In genomic region chr16:1825864-1826690, GRCh38 we compare ENCODE assay signal across 8 cellular contexts. TPM values are rescaled to one million over a fixed set of nuclear protein-coding genes. Genes with fewer than 3 reads are reported as not detected.
DNase-seq lines count a peak whose midpoint lies in the region; ATAC-seq, FAIRE-seq and TF ChIP-seq lines count a peak whose summit lies in the region.

No MANE protein-coding gene starts in this region.

- H3K4me3 ChIP-seq in endothelial cell of umbilical vein (replicated peaks in 1 of 3; ENCODE audit: insufficient read depth in 1 of 3, low read depth in 1 of 3, low read length in 3 of 3) (peak overlapping the region; percentile 37 to 91 (median 75)), muscle layer of duodenum (ENCODE audit: low read depth in 1 of 2, low read length in 2 of 2) (peak overlapping the region; percentile 64 to 99)

- no TSS peak for BruUV-seq in endothelial cell of umbilical vein (replicated peaks; lab: Mats Ljungman, UMichigan)

- no peak for TF ChIP-seq POLR2A in endothelial cell of umbilical vein (IDR thresholded peaks at IDR 0.05; ENCODE audit: low read depth, low read length)

- peak; percentile 75 for DNase-seq in NCI-H2196 (lab: John Stamatoyannopoulos, UW; ENCODE audit: unreplicated experiment)
- no peak for DNase-seq in NCI-H2196 treated with DMSO at 0.1 percent for 48 hours (lab: John Stamatoyannopoulos, UW; ENCODE audit: unreplicated experiment)
- DNase-seq in MV-4-11 (lab: John Stamatoyannopoulos, UW), result peak; percentile 45
- DNase-seq in activated CD8-positive, alpha-beta T cell treated with anti-CD3 and anti-CD28 coated beads for 36 hours, result peak; percentile 72
- DNase-seq in endothelial cell of umbilical vein (ENCODE audit: low read depth, low spot score), result peak; percentile 50

- no peaks in the 10 kb centered on the region for H3K9me3 Mint-ChIP-seq in activated CD8-positive, alpha-beta T cell treated with anti-CD3 and anti-CD28 coated beads for 36 hours
- no peaks in the 10 kb centered on the region for H3K9me3 Mint-ChIP-seq in stimulated activated memory B cell treated with anti-CD40 and anti-IgM and Interleukin-4, amounts not matched to agents 10 μg/mL and 1 μg/mL and 100 μg/mL, for 72 hours

- no peak overlapping the region for H3K9ac ChIP-seq in endothelial cell of umbilical vein (replicated peaks; ENCODE audit: extremely low read depth, insufficient read depth, low read length)

- H2AFZ ChIP-seq in endothelial cell of umbilical vein (ENCODE audit: low read depth, low read length), result peak overlapping the region; percentile 39

- FAIRE-seq in endothelial cell of umbilical vein (lab: Jason Lieb, UNC), result peak; percentile 35

- no peaks in the 10 kb centered on the region for H3K27me3 Mint-ChIP-seq in activated CD8-positive, alpha-beta T cell treated with anti-CD3 and anti-CD28 coated beads for 36 hours
- H3K27me3 Mint-ChIP-seq in stimulated activated memory B cell treated with anti-CD40 and anti-IgM and Interleukin-4, amounts not matched to agents 10 μg/mL and 1 μg/mL and 100 μg/mL, for 72 hours, result no peaks in the 10 kb centered on the region

- peaks cover 4% of the 10 kb centered on the region for H3K36me3 Mint-ChIP-seq in activated CD8-positive, alpha-beta T cell treated with anti-CD3 and anti-CD28 coated beads for 36 hours (ENCODE audit: low read depth)
- H3K36me3 Mint-ChIP-seq in stimulated activated memory B cell treated with anti-CD40 and anti-IgM and Interleukin-4, amounts not matched to agents 10 μg/mL and 1 μg/mL and 100 μg/mL, for 72 hours, result no peaks in the 10 kb centered on the region

- TF ChIP-seq CTCF in activated CD8-positive, alpha-beta T cell treated with anti-CD3 and anti-CD28 coated beads for 36 hours (IDR thresholded peaks at IDR 0.05), result peak; percentile 30
- no peak for TF ChIP-seq CTCF in endothelial cell of umbilical vein (IDR thresholded peaks at IDR 0.05; ENCODE audit: extremely low read depth in 1 of 2, insufficient read depth in 1 of 2, low read depth in 1 of 2, low read length in 2 of 2)

- H3K36me3 ChIP-seq in endothelial cell of umbilical vein (ENCODE audit: control insufficient read depth in 2 of 2, extremely low read depth in 1 of 2, insufficient read depth in 2 of 2, low read length in 2 of 2), result peaks cover 0 to 10% of the 10 kb centered on the region in 2 experiments
- peaks cover 4 to 23% of the 10 kb centered on the region in 2 donors for H3K36me3 ChIP-seq in muscle layer of duodenum (ENCODE audit: control insufficient read depth in 1 of 2, insufficient read depth in 2 of 2, low read length in 2 of 2)

- no peaks in the 10 kb centered on the region for H3K9me3 ChIP-seq in endothelial cell of umbilical vein (replicated peaks; ENCODE audit: control insufficient read depth, insufficient read depth, low read length)
- no peaks in the 10 kb centered on the region for H3K9me3 ChIP-seq in muscle layer of duodenum (ENCODE audit: control insufficient read depth in 1 of 2, low read length in 2 of 2)

- H3K4me3 Mint-ChIP-seq in activated CD8-positive, alpha-beta T cell treated with anti-CD3 and anti-CD28 coated beads for 36 hours, result peak overlapping the region; percentile 78
- H3K4me3 Mint-ChIP-seq in stimulated activated memory B cell treated with anti-CD40 and anti-IgM and Interleukin-4, amounts not matched to agents 10 μg/mL and 1 μg/mL and 100 μg/mL, for 72 hours, result peak overlapping the region; percentile 71

- H3K79me2 ChIP-seq in endothelial cell of umbilical vein (ENCODE audit: control insufficient read depth, insufficient read depth, low read length), result peaks cover 22% of the 10 kb centered on the region

- peaks cover 20% of the 10 kb centered on the region for H3K4me1 ChIP-seq in endothelial cell of umbilical vein (ENCODE audit: control insufficient read depth, extremely low read depth, insufficient read depth, low read length)
- H3K4me1 ChIP-seq in muscle layer of duodenum (ENCODE audit: control insufficient read depth in 1 of 2, insufficient read depth in 2 of 2, low read length in 2 of 2), result peaks cover 18 to 52% of the 10 kb centered on the region in 2 donors

- H3K27ac Mint-ChIP-seq in activated CD8-positive, alpha-beta T cell treated with anti-CD3 and anti-CD28 coated beads for 36 hours, result peak overlapping the region; percentile 81
- peak overlapping the region; percentile 80 for H3K27ac Mint-ChIP-seq in stimulated activated memory B cell treated with anti-CD40 and anti-IgM and Interleukin-4, amounts not matched to agents 10 μg/mL and 1 μg/mL and 100 μg/mL, for 72 hours

- intact Hi-C loops in activated CD8-positive, alpha-beta T cell treated with anti-CD3 and anti-CD28 coated beads for 36 hours (cut with micrococcal nuclease), result no loop called here
- intact Hi-C loops in endothelial cell of umbilical vein (cut with micrococcal nuclease), result loop anchor here (2.0 kb wide), 1 partner anchor 43 kb away; the partner anchor contains the start of genes NUBP2 and SPSB3

- POLR2A ChIA-PET in activated CD8-positive, alpha-beta T cell treated with anti-CD3 and anti-CD28 coated beads for 36 hours (lab: Charles Lee), result interaction anchor here (0.8 to 1.3 kb wide), 3 partner anchors 47 to 155 kb away, joined by 3 to 5 read pairs (median 4); no protein-coding TSS in a partner anchor
- POLR2A ChIA-PET in endothelial cell of umbilical vein (lab: Charles Lee), result no interaction called here

- H3K4me1 Mint-ChIP-seq in activated CD8-positive, alpha-beta T cell treated with anti-CD3 and anti-CD28 coated beads for 36 hours (ENCODE audit: low read depth), result peaks cover 42% of the 10 kb centered on the region
- peaks cover 43% of the 10 kb centered on the region for H3K4me1 Mint-ChIP-seq in stimulated activated memory B cell treated with anti-CD40 and anti-IgM and Interleukin-4, amounts not matched to agents 10 μg/mL and 1 μg/mL and 100 μg/mL, for 72 hours

- dilution Hi-C loops in endothelial cell of umbilical vein (cut with MboI; ENCODE audit: extremely low pct_ligation_motif_present, low sequenced_read_pairs), result no loop called here

- peak overlapping the region; percentile 74 for H3K4me2 ChIP-seq in endothelial cell of umbilical vein (ENCODE audit: insufficient read depth, low read length)

- H3K27ac ChIP-seq in endothelial cell of umbilical vein (ENCODE audit: insufficient read depth, low read depth, low read length) (no peak overlapping the region), muscle layer of duodenum (ENCODE audit: low read length) (no peak overlapping the region)

- no peaks in the 10 kb centered on the region for H4K20me1 ChIP-seq in endothelial cell of umbilical vein (replicated peaks; ENCODE audit: control insufficient read depth, extremely low read depth, insufficient read depth, low read length)

- peak; percentile 42 for ATAC-seq in HG02571 (IDR thresholded peaks at IDR 0.05; ENCODE audit: unreplicated experiment)
- peak; percentile 77 for ATAC-seq in activated CD8-positive, alpha-beta T cell treated with anti-CD3 and anti-CD28 coated beads for 36 hours
- ATAC-seq in stimulated activated memory B cell treated with anti-CD40 and anti-IgM and Interleukin-4, amounts not matched to agents 10 μg/mL and 1 μg/mL and 100 μg/mL, for 72 hours, result peak; percentile 83

- H3K27me3 ChIP-seq in endothelial cell of umbilical vein (ENCODE audit: control insufficient read depth in 2 of 2, insufficient read depth in 2 of 2, low read length in 2 of 2) (no peaks in the 10 kb centered on the region), muscle layer of duodenum (ENCODE audit: low read depth, low read length) (no peaks in the 10 kb centered on the region)

- no peaks in the 10 kb centered on the region for H3K9me1 ChIP-seq in endothelial cell of umbilical vein (replicated peaks; ENCODE audit: control insufficient read depth, extremely low read depth, insufficient read depth, low read length)

- CTCF ChIA-PET in activated CD8-positive, alpha-beta T cell treated with anti-CD3 and anti-CD28 coated beads for 36 hours (lab: Charles Lee), result interaction anchor here (1.3 to 1.6 kb wide), 2 partner anchors 52 to 103 kb away, joined by 4 read pairs; no protein-coding TSS in a partner anchor
- CTCF ChIA-PET in endothelial cell of umbilical vein (lab: Charles Lee), result interaction anchor here (0.8 to 1.5 kb wide), 2 partner anchors 44 to 278 kb away, joined by 3 read pairs; partner anchors contain the start of genes NUBP2 and SPSB3

RNA-seq across cellular contexts. Expression of gene HAGH, which starts 0.5 kb away (rescaled TPM):
- total RNA-seq in activated CD8-positive, alpha-beta T cell treated with anti-CD3 and anti-CD28 coated beads for 36 hours, result 10 to 100 TPM; 32.0 to 35.7 TPM
- 54.3 and 56.4 TPM in 2 replicates for total RNA-seq in endothelial cell of umbilical vein
- 84.2 and 122 TPM in 2 replicates for polyA plus RNA-seq in endothelial cell of umbilical vein
- 55.3 and 77.9 TPM in 2 replicates for polyA plus RNA-seq in endothelial cell of umbilical vein (2011; cell fraction: cytosol; rRNA removed)
- polyA plus RNA-seq in endothelial cell of umbilical vein (2011; cell fraction: nucleus; rRNA removed), result 46.2 and 50.2 TPM in 2 replicates
- 36.4 and 54.0 TPM in 2 replicates for polyA plus RNA-seq in endothelial cell of umbilical vein (2012)
- polyA minus RNA-seq in endothelial cell of umbilical vein, result 37.4 and 56.4 TPM in 2 replicates
- 22.3 TPM for polyA minus RNA-seq in endothelial cell of umbilical vein (2011; cell fraction: cytosol; rRNA and poly(A)+ RNA removed)
- polyA minus RNA-seq in endothelial cell of umbilical vein (2011; cell fraction: nucleus; rRNA and poly(A)+ RNA removed), result 8.8 and 23.1 TPM in 2 replicates

RNA-seq across cellular contexts. Expression of gene FAHD1, which starts 0.9 kb away (rescaled TPM):
- 10 to 100 TPM; 14.2 to 17.8 TPM for total RNA-seq in activated CD8-positive, alpha-beta T cell treated with anti-CD3 and anti-CD28 coated beads for 36 hours
- 27.9 and 44.8 TPM in 2 replicates for total RNA-seq in endothelial cell of umbilical vein
- 69.2 and 85.0 TPM in 2 replicates for polyA plus RNA-seq in endothelial cell of umbilical vein
- 77.9 and 81.8 TPM in 2 replicates for polyA plus RNA-seq in endothelial cell of umbilical vein (2011; cell fraction: cytosol; rRNA removed)
- polyA plus RNA-seq in endothelial cell of umbilical vein (2011; cell fraction: nucleus; rRNA removed), result 19.9 and 22.1 TPM in 2 replicates
- 34.1 and 40.2 TPM in 2 replicates for polyA plus RNA-seq in endothelial cell of umbilical vein (2012)
- 77.7 and 86.6 TPM in 2 replicates for polyA minus RNA-seq in endothelial cell of umbilical vein
- 33.1 TPM for polyA minus RNA-seq in endothelial cell of umbilical vein (2011; cell fraction: cytosol; rRNA and poly(A)+ RNA removed)
- 21.0 and 32.6 TPM in 2 replicates for polyA minus RNA-seq in endothelial cell of umbilical vein (2011; cell fraction: nucleus; rRNA and poly(A)+ RNA removed)

RNA-seq across cellular contexts. Expression of gene IGFALS, which starts 32.6 kb away (rescaled TPM):
- not detected for total RNA-seq in activated CD8-positive, alpha-beta T cell treated with anti-CD3 and anti-CD28 coated beads for 36 hours
- total RNA-seq in endothelial cell of umbilical vein, result not detected in 2 replicates
- polyA plus RNA-seq in endothelial cell of umbilical vein, result 0.03 TPM in 1 of 2 replicates, not detected in the other
- not detected in 2 replicates for polyA plus RNA-seq in endothelial cell of umbilical vein (2011; cell fraction: cytosol; rRNA removed)
- not detected in 2 replicates for polyA plus RNA-seq in endothelial cell of umbilical vein (2011; cell fraction: nucleus; rRNA removed)
- not detected in 2 replicates for polyA plus RNA-seq in endothelial cell of umbilical vein (2012)
- not detected in 2 replicates for polyA minus RNA-seq in endothelial cell of umbilical vein
- not detected for polyA minus RNA-seq in endothelial cell of umbilical vein (2011; cell fraction: cytosol; rRNA and poly(A)+ RNA removed)
- not detected in 2 replicates for polyA minus RNA-seq in endothelial cell of umbilical vein (2011; cell fraction: nucleus; rRNA and poly(A)+ RNA removed)

RNA-seq across cellular contexts. Expression of gene NUBP2, which starts 43.3 kb away (rescaled TPM):
- 10 to 100 TPM; 43.5 to 45.0 TPM for total RNA-seq in activated CD8-positive, alpha-beta T cell treated with anti-CD3 and anti-CD28 coated beads for 36 hours
- total RNA-seq in endothelial cell of umbilical vein, result 55.0 and 58.2 TPM in 2 replicates
- 69.6 and 85.4 TPM in 2 replicates for polyA plus RNA-seq in endothelial cell of umbilical vein
- 38.7 and 64.8 TPM in 2 replicates for polyA plus RNA-seq in endothelial cell of umbilical vein (2011; cell fraction: cytosol; rRNA removed)
- polyA plus RNA-seq in endothelial cell of umbilical vein (2011; cell fraction: nucleus; rRNA removed), result 47.3 and 53.2 TPM in 2 replicates
- polyA plus RNA-seq in endothelial cell of umbilical vein (2012), result 37.5 and 46.5 TPM in 2 replicates
- 12.2 and 15.6 TPM in 2 replicates for polyA minus RNA-seq in endothelial cell of umbilical vein
- 48.7 TPM for polyA minus RNA-seq in endothelial cell of umbilical vein (2011; cell fraction: cytosol; rRNA and poly(A)+ RNA removed)
- 12.0 and 20.8 TPM in 2 replicates for polyA minus RNA-seq in endothelial cell of umbilical vein (2011; cell fraction: nucleus; rRNA and poly(A)+ RNA removed)

RNA-seq across cellular contexts. Expression of gene SPSB3, which starts 43.7 kb away (rescaled TPM):
- 10 to 100 TPM; 14.4 to 15.2 TPM for total RNA-seq in activated CD8-positive, alpha-beta T cell treated with anti-CD3 and anti-CD28 coated beads for 36 hours
- total RNA-seq in endothelial cell of umbilical vein, result 39.0 and 40.5 TPM in 2 replicates
- polyA plus RNA-seq in endothelial cell of umbilical vein, result 86.2 and 107 TPM in 2 replicates
- polyA plus RNA-seq in endothelial cell of umbilical vein (2011; cell fraction: cytosol; rRNA removed), result 25.4 and 47.1 TPM in 2 replicates
- 170 and 171 TPM in 2 replicates for polyA plus RNA-seq in endothelial cell of umbilical vein (2011; cell fraction: nucleus; rRNA removed)
- polyA plus RNA-seq in endothelial cell of umbilical vein (2012), result 24.9 and 40.0 TPM in 2 replicates
- polyA minus RNA-seq in endothelial cell of umbilical vein, result 19.1 and 25.7 TPM in 2 replicates
- 15.1 TPM for polyA minus RNA-seq in endothelial cell of umbilical vein (2011; cell fraction: cytosol; rRNA and poly(A)+ RNA removed)
- 18.6 and 32.4 TPM in 2 replicates for polyA minus RNA-seq in endothelial cell of umbilical vein (2011; cell fraction: nucleus; rRNA and poly(A)+ RNA removed)
